22 cellular contexts compared by ENCODE assay signal in genomic region chr20:58032599-58032998, GRCh38.
A peak's percentile ranks its signal among the peaks of the same experiment; 100 is the strongest.
DNase-seq lines count a peak whose midpoint lies in the region; ATAC-seq, FAIRE-seq and TF ChIP-seq lines count a peak whose summit lies in the region.
"Had no signal": no experiment of that assay in that cellular context is flagged by ENCODE, and none has a peak within 500 bp of the region (broad histone marks: within the 10 kb centered on the region; RNA-seq: fewer than 3 reads in every experiment).

No MANE protein-coding gene starts in this region.

- no peak overlapping the region for H3K56ac ChIP-seq in H1 (replicated peaks; ENCODE audit: insufficient read length, low read depth, low read length)

- TF ChIP-seq CTCF in A549 (IDR thresholded peaks at IDR 0.05), result no peak
- no peak for TF ChIP-seq CTCF in H1 (IDR thresholded peaks at IDR 0.05; ENCODE audit: control extremely low read depth in 1 of 3, insufficient read depth in 1 of 3, low read depth in 1 of 3, low read length in 3 of 3)
- TF ChIP-seq CTCF in endothelial cell (IDR thresholded peaks at IDR 0.05; ENCODE audit: unreplicated experiment), result no peak

- no peaks in the 10 kb centered on the region for H3K23me2 ChIP-seq in H1 (ENCODE audit: low read depth, low read length)

- H3K79me1 ChIP-seq in H1 (ENCODE audit: low read depth, low read length), result no peaks in the 10 kb centered on the region

- H3K36me3 Mint-ChIP-seq in endothelial cell (ENCODE audit: low read depth, unreplicated experiment), result no peaks in the 10 kb centered on the region
- H3K36me3 Mint-ChIP-seq: CD4-positive, CD25-positive, alpha-beta regulatory T cell; CD8-positive, alpha-beta memory T cell had no signal

- H3K4me1 ChIP-seq in A549 (no peaks in the 10 kb centered on the region), BLaER1 (peaks cover 28% of the 10 kb centered on the region), H1 (replicated peaks in 1 of 4; ENCODE audit: control insufficient read depth in 3 of 4, insufficient read depth in 4 of 4, low read length in 3 of 4) (no peaks in the 10 kb centered on the region)

- H3K9me3 ChIP-seq in A549, result no peaks in the 10 kb centered on the region
- no peaks in the 10 kb centered on the region for H3K9me3 ChIP-seq in BLaER1
- no peaks in the 10 kb centered on the region for H3K9me3 ChIP-seq in H1 (ENCODE audit: insufficient read depth in 2 of 2, low read depth in 1 of 2, low read length in 1 of 2)
- H3K9me3 ChIP-seq: BLaER1 treated with 17β-estradiol and CSF1 and Interleukin-3, amounts not matched to agents 10 nM and 100 nM had no signal

- POLR2A ChIA-PET in A549 (lab: Yijun Ruan, JAX), result no interaction called here
- POLR2A ChIA-PET in H1 (lab: Charles Lee; ENCODE audit: partially characterized antibody), result no interaction called here

- no peak overlapping the region for H2BK120ac ChIP-seq in H1 (replicated peaks; ENCODE audit: low read depth, low read length)

- H3K4me2 ChIP-seq in A549 (no peak overlapping the region), BLaER1 (peak overlapping the region; percentile 27; the same call in 1 of the 2 replicates), H1 (ENCODE audit: insufficient read depth in 1 of 2, low read depth in 2 of 2, low read length in 2 of 2) (no peak overlapping the region)
- H3K4me2 ChIP-seq: GM23338, KMS-11 had no signal

- H2BK20ac ChIP-seq in H1 (ENCODE audit: low read length), result no peak overlapping the region

- no peak overlapping the region for H4K5ac ChIP-seq in H1 (ENCODE audit: insufficient read length, low read depth, low read length)

- no peaks in the 10 kb centered on the region for H3K36me3 ChIP-seq in BLaER1
- no peaks in the 10 kb centered on the region for H3K36me3 ChIP-seq in H1 (ENCODE audit: control insufficient read depth in 2 of 4, insufficient read depth in 4 of 4, low read length in 3 of 4)
- H3K36me3 ChIP-seq: BLaER1 treated with 17β-estradiol and CSF1 and Interleukin-3, amounts not matched to agents 10 nM and 100 nM had no signal

- H3K27ac ChIP-seq in A549, result peak overlapping the region; percentile 16 to 39; a peak in 3 of 6 replicates
- H3K27ac ChIP-seq in BLaER1, result no peak overlapping the region
- no peak overlapping the region for H3K27ac ChIP-seq in H1 (ENCODE audit: low read depth, low read length)
- H3K27ac ChIP-seq: BLaER1 treated with 17β-estradiol and CSF1 and Interleukin-3, amounts not matched to agents 10 nM and 100 nM; HL-60; KMS-11 had no signal

- 70% methylated on average over 4 of the region's 4 CpGs for WGBS in A549 (ENCODE audit: missing lambda C conversion rate)
- 86% methylated on average over 4 of the region's 4 CpGs; no CpG with 5 or more reads in 1 of the 2 experiments for WGBS in H1 (ENCODE audit: extremely low coverage in 1 of 2, insufficient coverage in 1 of 2, insufficient read length in 1 of 2, insufficient replicate concordance in 2 of 2, low coverage in 1 of 2, low lambda C conversion rate in 2 of 2, missing lambda C conversion rate in 1 of 2), 2 experiments

- no peaks in the 10 kb centered on the region for H3K27me3 ChIP-seq in BLaER1
- no peaks in the 10 kb centered on the region; a peak in 1 of 7 replicates for H3K27me3 ChIP-seq in H1 (replicated peaks in 1 of 4; ENCODE audit: control insufficient read depth in 3 of 4, extremely low read depth in 1 of 4, insufficient read depth in 3 of 4, low read length in 3 of 4)
- H3K27me3 ChIP-seq: BLaER1 treated with 17β-estradiol and CSF1 and Interleukin-3, amounts not matched to agents 10 nM and 100 nM had no signal

- H3K4me3 ChIP-seq in A549 (no peak overlapping the region), BLaER1 (no peak overlapping the region), H1 (ENCODE audit: extremely low read depth in 1 of 4, insufficient read depth in 2 of 4, low read depth in 3 of 4, low read length in 4 of 4) (no peak overlapping the region)
- H3K4me3 ChIP-seq: BLaER1 treated with 17β-estradiol and CSF1 and Interleukin-3, amounts not matched to agents 10 nM and 100 nM; GM12878; GM23338 had no signal

- H3K4me1 Mint-ChIP-seq in endothelial cell (ENCODE audit: unreplicated experiment), result peaks cover 9% of the 10 kb centered on the region
- H3K4me1 Mint-ChIP-seq: CD4-positive, CD25-positive, alpha-beta regulatory T cell; CD8-positive, alpha-beta memory T cell; GM23338 had no signal

- no peaks in the 10 kb centered on the region for H3K79me2 ChIP-seq in H1 (ENCODE audit: control insufficient read depth in 1 of 2, insufficient read depth in 2 of 2, low read length in 2 of 2)

- TF ChIP-seq RAD21 in A549 (conservative IDR thresholded peaks at IDR 0.05 in 1 of 2, IDR thresholded peaks at IDR 0.05 in 1 of 2), result no peak
- no peak for TF ChIP-seq RAD21 in H1 (IDR thresholded peaks at IDR 0.05 in 1 of 2, conservative IDR thresholded peaks at IDR 0.05 in 1 of 2; ENCODE audit: low read depth in 2 of 2, low read length in 2 of 2)

- H2BK12ac ChIP-seq in H1 (ENCODE audit: low read depth, low read length), result no peak overlapping the region

- no peaks in the 10 kb centered on the region for H3K27me3 Mint-ChIP-seq in endothelial cell (ENCODE audit: unreplicated experiment)

- H3K23ac ChIP-seq in H1 (ENCODE audit: insufficient read length), result no peak overlapping the region

- no peak for FAIRE-seq in A549 (lab: Jason Lieb, UNC)
- no peak for FAIRE-seq in H1 (lab: Jason Lieb, UNC)
- FAIRE-seq in urothelium cell line (lab: Jason Lieb, UNC), result peak; percentile 5
- FAIRE-seq: GM12878, GM19239 had no signal

- H3K27ac Mint-ChIP-seq in endothelial cell (ENCODE audit: unreplicated experiment), result no peak overlapping the region
- H3K27ac Mint-ChIP-seq: CD8-positive, alpha-beta memory T cell; GM23338; HFFc6 had no signal

- H3K9ac ChIP-seq in BLaER1, result no peak overlapping the region
- no peak overlapping the region for H3K9ac ChIP-seq in H1 (replicated peaks in 1 of 4; ENCODE audit: extremely low read depth in 1 of 4, low read depth in 3 of 4, low read length in 3 of 4)
- H3K9ac ChIP-seq: BLaER1 treated with 17β-estradiol and CSF1 and Interleukin-3, amounts not matched to agents 10 nM and 100 nM; KMS-11 had no signal

- no peak for ATAC-seq in A549
- ATAC-seq: GM12878, GM23338, HCT116 had no signal

- TF ChIP-seq EP300 in A549 (IDR thresholded peaks at IDR 0.05) (no peak), H1 (IDR thresholded peaks at IDR 0.05; ENCODE audit: borderline replicate concordance in 1 of 2, low read depth in 2 of 2, low read length in 2 of 2) (no peak)

- TF ChIP-seq POLR2A in A549 (IDR thresholded peaks at IDR 0.05; ENCODE audit: low read length), result no peak
- no peak for TF ChIP-seq POLR2A in H1 (IDR thresholded peaks at IDR 0.05; ENCODE audit: control extremely low read depth in 1 of 2, low read depth in 2 of 2, low read length in 2 of 2)

- no peak overlapping the region for H4K8ac ChIP-seq in H1 (ENCODE audit: extremely low read depth, insufficient read depth, low read length)

- no peak overlapping the region for H3K4ac ChIP-seq in H1 (replicated peaks; ENCODE audit: insufficient read length, low read depth, low read length)

- no peaks in the 10 kb centered on the region for H3K9me3 Mint-ChIP-seq in endothelial cell (ENCODE audit: unreplicated experiment)
- H3K9me3 Mint-ChIP-seq: GM23338, HFFc6 had no signal

- no peak overlapping the region for H3K18ac ChIP-seq in H1 (ENCODE audit: extremely low read depth, low read length)

- H3K14ac ChIP-seq in H1 (ENCODE audit: insufficient read length), result no peak overlapping the region

- H2BK5ac ChIP-seq in H1 (ENCODE audit: low read depth, low read length), result no peak overlapping the region

- DNase-seq in A549 (ENCODE audit: low read depth in 1 of 2, low spot score in 1 of 2), result no peak
- DNase-seq in H1 (ENCODE audit: low read depth in 1 of 2, low spot score in 2 of 2), result no peak
- DNase-seq in urothelium cell line (ENCODE audit: low spot score), result no peak
- DNase-seq in endothelial cell (ENCODE audit: low spot score), result no peak
- DNase-seq in A172 (ENCODE audit: low spot score), result no peak
- DNase-seq: CD4-positive, CD25-positive, alpha-beta regulatory T cell; CD8-positive, alpha-beta memory T cell; COR-L47; DMS 273 treated with DMSO at 0.1 percent for 48 hours; DMS53; DND-41; EL; H7; HFFc6 had no signal

- no peak overlapping the region for H2AFZ ChIP-seq in H1 (ENCODE audit: low read length)

- no peak overlapping the region for H2AK5ac ChIP-seq in H1 (ENCODE audit: low read depth, low read length)

- H4K20me1 ChIP-seq in BLaER1 (no peaks in the 10 kb centered on the region), H1 (replicated peaks in 1 of 2; ENCODE audit: control insufficient read depth in 1 of 2, insufficient read depth in 2 of 2, low read length in 2 of 2) (no peaks in the 10 kb centered on the region)
- H4K20me1 ChIP-seq: BLaER1 treated with 17β-estradiol and CSF1 and Interleukin-3, amounts not matched to agents 10 nM and 100 nM had no signal

- no peak overlapping the region for H2BK15ac ChIP-seq in H1 (ENCODE audit: low read length)

- CTCF ChIA-PET in A549 (lab: Yijun Ruan, JAX), result interaction anchor here (0.9 kb wide), 1 partner anchor 24 kb away, joined by 3 read pairs; no protein-coding TSS in a partner anchor
- CTCF ChIA-PET in H1 (lab: Charles Lee; ENCODE audit: partially characterized antibody), result interaction anchor here (1.0 to 1.3 kb wide), 3 partner anchors 9 to 175 kb away, joined by 3 to 5 read pairs (median 3); no protein-coding TSS in a partner anchor

- H3K4me3 Mint-ChIP-seq in endothelial cell (ENCODE audit: unreplicated experiment), result no peak overlapping the region
- H3K4me3 Mint-ChIP-seq: CD4-positive, CD25-positive, alpha-beta regulatory T cell; CD8-positive, alpha-beta memory T cell; GM23338; HFFc6 had no signal

- no peak overlapping the region for H4K91ac ChIP-seq in H1 (replicated peaks; ENCODE audit: insufficient read length, low read length)

TF ChIP-seq in A549, 52 proteins besides CTCF, POLR2A, EP300 and RAD21 (continues in another document):
- no peak for TF ChIP-seq CBX2 (IDR thresholded peaks at IDR 0.05; ENCODE audit: borderline replicate concordance, low read depth)
- no peak for TF ChIP-seq HDAC2 (IDR thresholded peaks at IDR 0.05)
- TF ChIP-seq BHLHE40 (IDR thresholded peaks at IDR 0.05; ENCODE audit: low read depth, low read length), result no peak
- no peak for TF ChIP-seq GATA3 (IDR thresholded peaks at IDR 0.05; ENCODE audit: borderline replicate concordance)

TF ChIP-seq in H1, 55 proteins besides CTCF, POLR2A, EP300 and RAD21:
- TF ChIP-seq MAFK (IDR thresholded peaks at IDR 0.05; ENCODE audit: low read depth, low read length) (peak; percentile 65; the same call in 1 of the 2 replicates), CREB1 (IDR thresholded peaks at IDR 0.05) (no peak)
TF ChIP-seq in H1: peak in this region for 1.

Comparison
In these comparisons a context has a peak if more than half of its experiments do, and no peak if none do; other contexts are left out.
1. H3K27ac ChIP-seq: peak in A549 (2 of 2); none in BLaER1 (single experiment) and H1 (single experiment).
2. Of the 18 proteins assayed by ChIP-seq in both H1 and A549: peak only in H1: none; only in A549: none; in both: MAFK; in neither: 17.